30 cellular contexts compared by ENCODE assay signal in genomic region chr16:52569296-52569695, GRCh38. TPM values are rescaled to one million over a fixed set of nuclear protein-coding genes. Genes with fewer than 3 reads are reported as not detected.
DNase-seq lines count a peak whose midpoint lies in the region; ATAC-seq and TF ChIP-seq lines count a peak whose summit lies in the region.
"Had no signal": no experiment of that assay in that cellular context is flagged by ENCODE, and none has a peak within 500 bp of the region (broad histone marks: within the 10 kb centered on the region; RNA-seq: fewer than 3 reads in every experiment).

No MANE protein-coding gene starts in this region.

- ATAC-seq in GM19467 (IDR thresholded peaks at IDR 0.05; ENCODE audit: unreplicated experiment): no peak
- no peak for ATAC-seq in HG02763 (IDR thresholded peaks at IDR 0.05; ENCODE audit: unreplicated experiment)
- ATAC-seq: heart right ventricle; sciatic nerve; stimulated activated naive CD8-positive, alpha-beta T cell treated with anti-CD3 and anti-CD28 coated beads, Interleukin-15, amount 100 ng/mL, for 72 hours; T-cell had no signal

- peaks cover 6% of the 10 kb centered on the region for H3K9me3 ChIP-seq in left ventricle myocardium inferior (replicated peaks)
- H3K9me3 ChIP-seq: heart right ventricle, neutrophil, vagina had no signal

- no peak for TF ChIP-seq CTCF in left ventricle myocardium inferior (IDR thresholded peaks at IDR 0.05; ENCODE audit: borderline replicate concordance)

- H3K4me3 ChIP-seq in left ventricle myocardium inferior: no peak overlapping the region
- H3K4me3 ChIP-seq: heart right ventricle, vagina had no signal

- no peaks in the 10 kb centered on the region for H3K36me3 ChIP-seq in left ventricle myocardium inferior
- H3K36me3 ChIP-seq: heart right ventricle, neutrophil, vagina, WERI-Rb-1 had no signal

- DNase-seq in SHP77 treated with DMSO at 0.1 percent for 48 hours (lab: John Stamatoyannopoulos, UW) (peak; percentile 73), SHP77 (lab: John Stamatoyannopoulos, UW) (no peak), NCI-H128 (lab: John Stamatoyannopoulos, UW; ENCODE audit: unreplicated experiment) (peak; percentile 62), NCI-H2171 treated with DMSO at 0.1 percent for 48 hours (lab: John Stamatoyannopoulos, UW) (peak; percentile 79), left ventricle myocardium inferior (no peak)
- DNase-seq in activated CD4-positive, alpha-beta T cell treated with anti-CD3 and anti-CD28 coated beads for 48 hours: no peak
- DNase-seq: ACHN; activated CD4-positive, alpha-beta T cell treated with anti-CD3 and anti-CD28 coated beads, Interleukin-2, amount 10 ng/mL, durations not matched to agents 7 days and 5 days; activated effector memory CD4-positive, alpha-beta T cell treated with Interleukin-2 at 50 U/mL for 16 hours; CD4-positive, alpha-beta memory T cell; GDM1; HCEC 1CT; heart right ventricle; Kasumi-1; NCI-H2029 treated with DMSO at 0.1 percent for 48 hours; NCI-H82; RPMI8226; stimulated activated CD4-positive, alpha-beta T cell treated with anti-CD3 and anti-CD28 coated beads, Interleukin-12 subunit alpha, Interleukin-12 subunit beta, amount 100 ng/mL, for 4 hours; stimulated activated CD4-positive, alpha-beta T cell treated with anti-CD3 and anti-CD28 coated beads, Interleukin-2, amount 100 ng/mL, for 48 hours; stimulated activated naive CD8-positive, alpha-beta T cell treated with anti-CD3 and anti-CD28 coated beads, Interleukin-15, amount 100 ng/mL, for 72 hours; T-cell; WERI-Rb-1 had no signal

- intact Hi-C loops in left ventricle myocardium inferior (cut with micrococcal nuclease): no loop called here

- H3K27ac ChIP-seq in left ventricle myocardium inferior (replicated peaks): no peak overlapping the region
- H3K27ac ChIP-seq: heart right ventricle, neutrophil, vagina, WERI-Rb-1 had no signal

- H3K4me1 ChIP-seq in left ventricle myocardium inferior: no peaks in the 10 kb centered on the region
- H3K4me1 ChIP-seq: heart right ventricle, vagina had no signal

- peaks cover 4% of the 10 kb centered on the region for H3K27me3 ChIP-seq in left ventricle myocardium inferior (ENCODE audit: low read depth)
- H3K27me3 ChIP-seq: heart right ventricle, neutrophil, vagina had no signal

RNA-seq across cellular contexts. Expression of gene TOX3, which starts 22.4 kb away (rescaled TPM):
- not detected for total RNA-seq in left ventricle myocardium inferior
- total RNA-seq: activated CD4-positive, alpha-beta T cell treated with anti-CD3 and anti-CD28 coated beads, Interleukin-2, amount 10 ng/mL, durations not matched to agents 7 days and 5 days; activated CD8-positive, alpha-beta memory T cell treated with anti-CD3 and anti-CD28 coated beads for 36 hours; B cell; CD4-positive, alpha-beta memory T cell; endothelial cell of umbilical vein; heart right ventricle had no signal

Comparison
In these comparisons a context has a peak if more than half of its experiments do, and no peak if none do; other contexts are left out.
1. DNase-seq: peak in SHP77 treated with DMSO at 0.1 percent for 48 hours (single experiment), NCI-H128 (single experiment) and NCI-H2171 treated with DMSO at 0.1 percent for 48 hours (single experiment); none in SHP77 (0 of 2), activated CD4-positive, alpha-beta T cell treated with anti-CD3 and anti-CD28 coated beads for 48 hours (single experiment) and left ventricle myocardium inferior (single experiment).